Comparison of ENCODE assay signal across 7 cellular contexts in genomic region chr2:71544919-71545571, GRCh38.
A peak's percentile ranks its signal among the peaks of the same experiment; 100 is the strongest.
DNase-seq lines count a peak whose midpoint lies in the region; ATAC-seq and TF ChIP-seq lines count a peak whose summit lies in the region.

No MANE protein-coding gene starts in this region.

- CTCF ChIA-PET in Caco-2 (lab: Charles Lee) = interaction anchor here (0.7 to 1.5 kb wide), 2 partner anchors 605 to 959 kb away, joined by 3 to 5 read pairs; no protein-coding TSS in a partner anchor

- H3K4me3 ChIP-seq in HL-60 (replicated peaks; ENCODE audit: insufficient read depth, low read length) (peak overlapping the region; percentile 25), skeletal muscle tissue (ENCODE audit: low read length in 3 of 3) (peak overlapping the region in 1 of 3 donors; percentile 13), Caco-2 (ENCODE audit: low read depth, low read length) (no peak overlapping the region)

- H3K4me1 ChIP-seq in skeletal muscle tissue (ENCODE audit: control insufficient read depth in 3 of 3, insufficient read depth in 3 of 3, low read length in 3 of 3) (peaks cover 3% of the 10 kb centered on the region in 3 donors), Caco-2 (no peaks in the 10 kb centered on the region)

- H3K27me3 Mint-ChIP-seq in Caco-2 (ENCODE audit: insufficient read depth, unreplicated experiment) = peaks cover 4% of the 10 kb centered on the region

- H3K36me3 ChIP-seq in skeletal muscle tissue (ENCODE audit: control insufficient read depth in 3 of 3, insufficient read depth in 3 of 3, low read length in 3 of 3) (peaks cover 4 to 20% (median 7%) of the 10 kb centered on the region in 3 donors), Caco-2 (ENCODE audit: control insufficient read depth, insufficient read depth, low read length) (no peaks in the 10 kb centered on the region)

- H3K27me3 ChIP-seq in HL-60 (ENCODE audit: insufficient read depth, poor library complexity, severe bottlenecking) = no peaks in the 10 kb centered on the region
- H3K27me3 ChIP-seq in skeletal muscle tissue (ENCODE audit: control insufficient read depth in 3 of 3, insufficient read depth in 3 of 3, low read length in 3 of 3) = no peaks in the 10 kb centered on the region
- H3K27me3 ChIP-seq in Caco-2 (replicated peaks; ENCODE audit: control insufficient read depth, insufficient read depth, low read length) = no peaks in the 10 kb centered on the region

- peak; percentile 28 to 42 for DNase-seq in HL-60 (ENCODE audit: low read depth in 1 of 2, low spot score in 1 of 2)
- peak; percentile 49 for DNase-seq in SKM-1 treated with dmso at 0.1 percent for 144 hours (lab: John Stamatoyannopoulos, UW; ENCODE audit: unreplicated experiment)
- DNase-seq in Right ventricle myocardium inferior (ENCODE audit: missing footprints) = no peak
- DNase-seq in occipital lobe (lab: John Stamatoyannopoulos, UW) = no peak
- DNase-seq in Caco-2 = no peak

- intact Hi-C loops in Right ventricle myocardium inferior (cut with DNase I) (loop anchor here (1.0 to 5.0 kb wide), 5 partner anchors 62 to 605 kb away; no protein-coding TSS in a partner anchor), Caco-2 (cut with micrococcal nuclease; ENCODE audit: unreplicated experiment) (loop anchor here (1.0 to 5.0 kb wide), 5 partner anchors 62 to 1034 kb away; no protein-coding TSS in a partner anchor)

- no peaks in the 10 kb centered on the region for H3K9me3 Mint-ChIP-seq in Caco-2 (ENCODE audit: unreplicated experiment)

- H3K4me1 Mint-ChIP-seq in Caco-2 (ENCODE audit: low read depth, unreplicated experiment) = peaks cover 7% of the 10 kb centered on the region

- H3K9ac ChIP-seq in skeletal muscle tissue (ENCODE audit: low read depth in 1 of 3, low read length in 3 of 3) = no peak overlapping the region

- no peak overlapping the region for H3K27ac ChIP-seq in HL-60 (replicated peaks)
- H3K27ac ChIP-seq in skeletal muscle tissue (ENCODE audit: low read depth, low read length) = peak overlapping the region; percentile 23

- H3K9me3 ChIP-seq in skeletal muscle tissue (ENCODE audit: control insufficient read depth in 3 of 3, low read length in 3 of 3) (no peaks in the 10 kb centered on the region), Caco-2 (no peaks in the 10 kb centered on the region)

- TF ChIP-seq CTCF in HL-60 (IDR thresholded peaks at IDR 0.05; ENCODE audit: insufficient read depth, low read length) = no peak
- TF ChIP-seq CTCF in Caco-2 (IDR thresholded peaks at IDR 0.05; ENCODE audit: insufficient read depth in 1 of 2, low read depth in 1 of 2, low read length in 1 of 2, severe bottlenecking in 1 of 2, unreplicated experiment in 1 of 2) = no peak

- no peak overlapping the region for H3K4me3 Mint-ChIP-seq in Caco-2 (ENCODE audit: unreplicated experiment)

- H3K36me3 Mint-ChIP-seq in Caco-2 (ENCODE audit: insufficient read depth, unreplicated experiment) = peaks cover 6% of the 10 kb centered on the region

- ATAC-seq in Right ventricle myocardium inferior (peak; percentile 36), GM21515 (IDR thresholded peaks at IDR 0.05; ENCODE audit: unreplicated experiment) (no peak)

- no peak overlapping the region for H3K27ac Mint-ChIP-seq in Caco-2 (ENCODE audit: unreplicated experiment)

- POLR2A ChIA-PET in Caco-2 (lab: Charles Lee) = no interaction called here

- no TSS peak for BruUV-seq in Caco-2 (replicated peaks; lab: Mats Ljungman, UMichigan)

Comparison
In these comparisons a context has a peak if more than half of its experiments do, and no peak if none do; other contexts are left out.
1. DNase-seq: peak in HL-60 (2 of 2) and SKM-1 treated with dmso at 0.1 percent for 144 hours (single experiment); none in Right ventricle myocardium inferior (single experiment), occipital lobe (single experiment) and Caco-2 (0 of 2).